In genomic region chr2:205879362-205879761, GRCh38 we compare ENCODE assay signal across 17 cellular contexts.
A peak's percentile ranks its signal among the peaks of the same experiment; 100 is the strongest.
DNase-seq lines count a peak whose midpoint lies in the region; ATAC-seq and TF ChIP-seq lines count a peak whose summit lies in the region.
"Had no signal": no experiment of that assay in that cellular context is flagged by ENCODE, and none has a peak within 500 bp of the region (broad histone marks: within the 10 kb centered on the region; RNA-seq: fewer than 3 reads in every experiment).

No MANE protein-coding gene starts in this region.

- no peak overlapping the region for H3K4me3 Mint-ChIP-seq in nephron progenitor cell
- H3K4me3 Mint-ChIP-seq: activated CD4-positive, alpha-beta T cell treated with anti-CD3 and anti-CD28 coated beads for 36 hours; activated naive CD4-positive, alpha-beta T cell treated with anti-CD3 and anti-CD28 coated beads, Interleukin-2, amount 10 ng/mL, durations not matched to agents 7 days and 5 days; natural killer cell; stimulated activated naive B cell treated with anti-CD40 and anti-IgM and Interleukin-4, amounts not matched to agents 10 μg/mL and 1 μg/mL and 100 μg/mL, for 72 hours had no signal

- H3K36me3 ChIP-seq in RWPE2 (ENCODE audit: low read depth) (no peaks in the 10 kb centered on the region), A673 (ENCODE audit: insufficient read depth, low read length, poor library complexity, severe bottlenecking) (no peaks in the 10 kb centered on the region)
- H3K36me3 ChIP-seq: BLaER1, lower lobe of right lung, prostate gland, transverse colon had no signal

- H3K9me3 ChIP-seq in RWPE2 (ENCODE audit: severe bottlenecking) (no peaks in the 10 kb centered on the region), A673 (ENCODE audit: low read depth, low read length, poor library complexity, severe bottlenecking) (no peaks in the 10 kb centered on the region)
- H3K9me3 ChIP-seq: lower lobe of right lung, prostate gland, transverse colon had no signal

- CTCF ChIA-PET in A673 (lab: Charles Lee), result no interaction called here

- H3K27me3 Mint-ChIP-seq in nephron progenitor cell (ENCODE audit: low read depth, poor library complexity), result no peaks in the 10 kb centered on the region

- peak; percentile 67 for ATAC-seq in HG02870 (IDR thresholded peaks at IDR 0.05; ENCODE audit: unreplicated experiment)
- peak; percentile 31; the same call in 1 of the 3 replicates for ATAC-seq in RWPE2 (ENCODE audit: low read depth)
- no peak for ATAC-seq in HG02970 (IDR thresholded peaks at IDR 0.05; ENCODE audit: low FRiP score, unreplicated experiment)
- no peak for ATAC-seq in GM21619 (IDR thresholded peaks at IDR 0.05; ENCODE audit: unreplicated experiment)
- ATAC-seq: activated CD4-positive, alpha-beta T cell treated with anti-CD3 and anti-CD28 coated beads for 36 hours; K562; lower lobe of right lung; natural killer cell; stimulated activated naive B cell treated with anti-CD40 and anti-IgM and Interleukin-4, amounts not matched to agents 10 μg/mL and 1 μg/mL and 100 μg/mL, for 72 hours had no signal

- H3K36me3 Mint-ChIP-seq in nephron progenitor cell (ENCODE audit: low read depth), result no peaks in the 10 kb centered on the region
- H3K36me3 Mint-ChIP-seq: activated naive CD4-positive, alpha-beta T cell treated with anti-CD3 and anti-CD28 coated beads, Interleukin-2, amount 10 ng/mL, durations not matched to agents 7 days and 5 days; natural killer cell; stimulated activated naive B cell treated with anti-CD40 and anti-IgM and Interleukin-4, amounts not matched to agents 10 μg/mL and 1 μg/mL and 100 μg/mL, for 72 hours had no signal

- no peaks in the 10 kb centered on the region for H3K4me1 ChIP-seq in RWPE2 (ENCODE audit: insufficient read depth, poor library complexity, severe bottlenecking)
- no peaks in the 10 kb centered on the region for H3K4me1 ChIP-seq in A673 (ENCODE audit: insufficient read depth, low read length, poor library complexity, severe bottlenecking)
- H3K4me1 ChIP-seq: BLaER1, lower lobe of right lung, prostate gland had no signal

- no TSS peak for BruUV-seq in A673 (replicated peaks; lab: Mats Ljungman, UMichigan)

- peak overlapping the region; percentile 64 for H3K27ac Mint-ChIP-seq in nephron progenitor cell
- H3K27ac Mint-ChIP-seq: activated CD4-positive, alpha-beta T cell treated with anti-CD3 and anti-CD28 coated beads for 36 hours; activated naive CD4-positive, alpha-beta T cell treated with anti-CD3 and anti-CD28 coated beads, Interleukin-2, amount 10 ng/mL, durations not matched to agents 7 days and 5 days; natural killer cell; stimulated activated naive B cell treated with anti-CD40 and anti-IgM and Interleukin-4, amounts not matched to agents 10 μg/mL and 1 μg/mL and 100 μg/mL, for 72 hours had no signal

- H3K9me3 Mint-ChIP-seq in nephron progenitor cell, result peaks cover 3% of the 10 kb centered on the region
- H3K9me3 Mint-ChIP-seq: activated naive CD4-positive, alpha-beta T cell treated with anti-CD3 and anti-CD28 coated beads, Interleukin-2, amount 10 ng/mL, durations not matched to agents 7 days and 5 days; natural killer cell had no signal

- DNase-seq in NCI-H2107 (lab: John Stamatoyannopoulos, UW) (peak; percentile 71), RWPE2 (ENCODE audit: low spot score) (no peak), nephron progenitor cell (no peak), A673 (ENCODE audit: low spot score) (no peak)
- DNase-seq: activated CD4-positive, alpha-beta T cell treated with anti-CD3 and anti-CD28 coated beads for 36 hours; activated naive CD4-positive, alpha-beta T cell treated with anti-CD3 and anti-CD28 coated beads, Interleukin-2, amount 10 ng/mL, durations not matched to agents 7 days and 5 days; DND-41; lower lobe of right lung; natural killer cell; stimulated activated naive B cell treated with anti-CD40 and anti-IgM and Interleukin-4, amounts not matched to agents 10 μg/mL and 1 μg/mL and 100 μg/mL, for 72 hours; transverse colon had no signal

- intact Hi-C loops in A673 (cut with micrococcal nuclease; ENCODE audit: unreplicated experiment), result no loop called here

- POLR2A ChIA-PET in A673 (lab: Charles Lee; ENCODE audit: low non-redundant PET), result no interaction called here

- TF ChIP-seq CTCF in RWPE2 (IDR thresholded peaks at IDR 0.05; ENCODE audit: poor library complexity, severe bottlenecking) (no peak), nephron progenitor cell (IDR thresholded peaks at IDR 0.05) (no peak), A673 (conservative IDR thresholded peaks at IDR 0.05; ENCODE audit: low read depth, low read length) (no peak)

- H3K27me3 ChIP-seq in RWPE2 (ENCODE audit: insufficient read depth, poor library complexity, severe bottlenecking) (no peaks in the 10 kb centered on the region), A673 (replicated peaks; ENCODE audit: insufficient read depth, low read depth, low read length, poor library complexity) (no peaks in the 10 kb centered on the region)
- H3K27me3 ChIP-seq: BLaER1, transverse colon had no signal

- peaks cover 9% of the 10 kb centered on the region for H3K4me1 Mint-ChIP-seq in nephron progenitor cell
- H3K4me1 Mint-ChIP-seq: activated CD4-positive, alpha-beta T cell treated with anti-CD3 and anti-CD28 coated beads for 36 hours; activated naive CD4-positive, alpha-beta T cell treated with anti-CD3 and anti-CD28 coated beads, Interleukin-2, amount 10 ng/mL, durations not matched to agents 7 days and 5 days; natural killer cell; stimulated activated naive B cell treated with anti-CD40 and anti-IgM and Interleukin-4, amounts not matched to agents 10 μg/mL and 1 μg/mL and 100 μg/mL, for 72 hours had no signal

- H3K4me3 ChIP-seq in RWPE2 (ENCODE audit: severe bottlenecking) (no peak overlapping the region), A673 (ENCODE audit: low read depth, low read length, poor library complexity, severe bottlenecking) (no peak overlapping the region)
- H3K4me3 ChIP-seq: BLaER1, K562, lower lobe of right lung, prostate gland, transverse colon had no signal

- H3K27ac ChIP-seq in RWPE2 (ENCODE audit: poor library complexity, severe bottlenecking) (no peak overlapping the region), A673 (ENCODE audit: low read depth, low read length, poor library complexity, severe bottlenecking) (no peak overlapping the region)
- H3K27ac ChIP-seq: BLaER1, lower lobe of right lung, prostate gland, transverse colon had no signal

Comparison
In these comparisons a context has a peak if more than half of its experiments do, and no peak if none do; other contexts are left out.
1. ATAC-seq: peak in HG02870 (single experiment) and RWPE2 (single experiment); none in HG02970 (single experiment) and GM21619 (single experiment).